9 cellular contexts compared by ENCODE assay signal in the genomic region with DNA sequence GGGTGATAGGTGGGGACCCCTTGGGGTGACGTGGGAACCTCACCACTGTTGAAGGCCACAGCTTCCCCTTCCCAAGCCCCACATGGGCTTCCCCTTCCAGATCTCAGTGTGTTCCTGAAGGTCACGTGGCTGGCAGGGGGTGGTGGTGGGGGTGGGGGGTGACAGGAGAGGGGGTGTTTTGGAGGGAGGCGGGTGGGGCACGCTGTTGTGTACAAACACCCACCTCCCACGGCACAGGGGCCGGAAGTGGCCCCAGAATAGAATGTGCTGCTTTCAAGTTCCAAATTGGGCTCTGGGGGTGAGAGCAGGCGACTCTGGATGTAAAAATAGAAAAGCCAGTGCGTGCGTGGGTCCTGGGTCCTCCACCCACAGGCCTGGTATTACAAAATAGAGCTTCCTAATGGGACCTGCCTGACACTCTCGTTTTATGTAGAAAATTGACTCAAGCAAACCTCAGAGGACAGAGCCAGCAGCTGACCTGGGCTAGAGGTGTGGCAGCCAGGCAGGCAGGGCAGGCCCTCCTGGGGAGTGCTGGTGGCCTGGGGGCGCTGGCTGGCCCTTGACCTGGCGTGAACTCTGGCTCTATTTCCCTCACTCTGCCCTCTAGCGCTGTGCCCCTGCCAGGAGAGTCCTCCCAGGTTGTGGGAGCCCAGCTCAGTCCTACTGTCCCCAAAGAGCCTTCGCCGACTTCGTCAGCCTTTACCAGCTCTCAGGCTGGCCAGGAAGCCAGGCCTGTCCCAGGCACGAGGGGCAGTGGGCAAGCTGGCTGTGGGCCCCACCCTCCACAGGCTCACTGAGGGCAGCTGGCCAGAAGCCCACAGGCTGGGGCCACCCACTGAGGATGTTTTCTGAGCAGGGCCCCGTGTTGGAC. TPM values are rescaled to one million over a fixed set of nuclear protein-coding genes. Genes with fewer than 3 reads are reported as not detected.
DNase-seq lines count a peak whose midpoint lies in the region; ATAC-seq and TF ChIP-seq lines count a peak whose summit lies in the region.
"Had no signal": no experiment of that assay in that cellular context is flagged by ENCODE, and none has a peak within 500 bp of the region (broad histone marks: within the 10 kb centered on the region; RNA-seq: fewer than 3 reads in every experiment).

No MANE protein-coding gene starts in this region.

- peak overlapping the region; percentile 76 for H3K27ac ChIP-seq in effector memory CD4-positive, alpha-beta T cell (ENCODE audit: insufficient read depth, low read length, poor library complexity, severe bottlenecking)
- H3K27ac ChIP-seq in spleen: peak overlapping the region; percentile 76 to 94 (median 84)
- H3K27ac ChIP-seq: epithelial cell of prostate had no signal

- peak overlapping the region; percentile 9 for H3K4me3 ChIP-seq in effector memory CD4-positive, alpha-beta T cell (ENCODE audit: insufficient read depth, low read depth, low read length, poor library complexity, severe bottlenecking)
- H3K4me3 ChIP-seq in spleen: no peak overlapping the region

- 27 to 30% (median 29%) methylated on average over 13 to 18 of the region's 18 CpGs for WGBS in spleen, 5 donors

- ATAC-seq in GM18867 (IDR thresholded peaks at IDR 0.05; ENCODE audit: unreplicated experiment): peak; percentile 77
- ATAC-seq in HG02870 (IDR thresholded peaks at IDR 0.05; ENCODE audit: unreplicated experiment): peak; percentile 62

- no peaks in the 10 kb centered on the region for H3K9me3 ChIP-seq in effector memory CD4-positive, alpha-beta T cell (ENCODE audit: control insufficient read depth, low read length)
- peaks cover 0 to 21% (median 16%) of the 10 kb centered on the region in 8 donors for H3K9me3 ChIP-seq in spleen

- H3K27me3 ChIP-seq in effector memory CD4-positive, alpha-beta T cell (replicated peaks; ENCODE audit: control insufficient read depth, insufficient read depth, low read length, poor library complexity, severe bottlenecking): no peaks in the 10 kb centered on the region
- no peaks in the 10 kb centered on the region for H3K27me3 ChIP-seq in spleen (replicated peaks in 1 of 7)

- intact Hi-C loops in spleen (cut with DNase I; ENCODE audit: low total_unique reads): no loop called here

- no peak for TF ChIP-seq POLR2A in spleen (IDR thresholded peaks at IDR 0.05)

- H3K36me3 ChIP-seq in effector memory CD4-positive, alpha-beta T cell (ENCODE audit: control insufficient read depth, insufficient read depth, low read length): no peaks in the 10 kb centered on the region
- no peaks in the 10 kb centered on the region for H3K36me3 ChIP-seq in spleen

- peaks cover 34% of the 10 kb centered on the region for H3K4me1 ChIP-seq in effector memory CD4-positive, alpha-beta T cell (ENCODE audit: control insufficient read depth, insufficient read depth, low read length, poor library complexity, severe bottlenecking)
- H3K4me1 ChIP-seq in spleen: peaks cover 32 to 77% (median 66%) of the 10 kb centered on the region in 6 donors

- peak in 1 of 11 experiments; percentile 1 for TF ChIP-seq CTCF in spleen (IDR thresholded peaks at IDR 0.05 in 8 of 11, conservative IDR thresholded peaks at IDR 0.05 in 3 of 11)

- DNase-seq in SIG-M5 (lab: John Stamatoyannopoulos, UW): peak; percentile 87
- DNase-seq in effector memory CD4-positive, alpha-beta T cell: no peak
- DNase-seq in spleen: peak; percentile 91
- no peak for DNase-seq in iPS-NIHi11 (ENCODE audit: low spot score)
- no peak for DNase-seq in NCI-H524 treated with DMSO at 0.1 percent for 48 hours (lab: John Stamatoyannopoulos, UW)
- no peak for DNase-seq in kidney glomerular epithelial cell (lab: John Stamatoyannopoulos, UW)

RNA-seq across cellular contexts. Expression of a gene that starts 5.4 kb away (rescaled TPM):
- total RNA-seq in spleen: 100 to 1,000 TPM; 150 to 295 (median 265) TPM
- polyA plus RNA-seq in spleen: 100 to 1,000 TPM in 1 of 3 donors, 10 to 100 TPM in 2; 42.0 to 138 (median 43.5) TPM

RNA-seq across cellular contexts. Expression of a gene that starts 31.3 kb away (rescaled TPM):
- 10 to 100 TPM; 35.1 to 52.5 (median 50.4) TPM for total RNA-seq in spleen
- 10 to 100 TPM; 32.7 to 53.5 (median 33.2) TPM for polyA plus RNA-seq in spleen

RNA-seq across cellular contexts. Expression of a gene that starts 56.2 kb away (rescaled TPM):
- 100 to 1,000 TPM; 260 to 348 (median 295) TPM for total RNA-seq in spleen
- polyA plus RNA-seq in spleen: 100 to 1,000 TPM; 175 to 224 (median 194) TPM

Comparison
In these comparisons a context has a peak if more than half of its experiments do, and no peak if none do; other contexts are left out.
1. DNase-seq: peak in SIG-M5 (single experiment) and spleen (single experiment); none in effector memory CD4-positive, alpha-beta T cell (0 of 3), iPS-NIHi11 (single experiment), NCI-H524 treated with DMSO at 0.1 percent for 48 hours (single experiment) and kidney glomerular epithelial cell (single experiment).